Comparison of ENCODE assay signal across 6 cellular contexts in genomic region chr9:135373151-135373685, GRCh38.
"Had no signal": no experiment of that assay in that cellular context is flagged by ENCODE, and none has a peak within 500 bp of the region (broad histone marks: within the 10 kb centered on the region; RNA-seq: fewer than 3 reads in every experiment).

No MANE protein-coding gene starts in this region.

- ATAC-seq: GM23338, HCT116, K562 had no signal

- H3K4me2 ChIP-seq: GM23338 had no signal

- H3K36me3 ChIP-seq: HAP-1 had no signal

- H3K4me3 Mint-ChIP-seq: GM23338 had no signal

- H3K27ac Mint-ChIP-seq: GM23338 had no signal

- H2AFZ ChIP-seq: GM23338 had no signal

- H3K9me3 ChIP-seq: HAP-1 had no signal

- H3K4me1 ChIP-seq: HAP-1 had no signal

- DNase-seq: H7, IMR-90 had no signal

- H3K4me3 ChIP-seq: GM23338, HAP-1, K562 had no signal
